Comparison of ENCODE assay signal across 1 cellular context in the genomic region with DNA sequence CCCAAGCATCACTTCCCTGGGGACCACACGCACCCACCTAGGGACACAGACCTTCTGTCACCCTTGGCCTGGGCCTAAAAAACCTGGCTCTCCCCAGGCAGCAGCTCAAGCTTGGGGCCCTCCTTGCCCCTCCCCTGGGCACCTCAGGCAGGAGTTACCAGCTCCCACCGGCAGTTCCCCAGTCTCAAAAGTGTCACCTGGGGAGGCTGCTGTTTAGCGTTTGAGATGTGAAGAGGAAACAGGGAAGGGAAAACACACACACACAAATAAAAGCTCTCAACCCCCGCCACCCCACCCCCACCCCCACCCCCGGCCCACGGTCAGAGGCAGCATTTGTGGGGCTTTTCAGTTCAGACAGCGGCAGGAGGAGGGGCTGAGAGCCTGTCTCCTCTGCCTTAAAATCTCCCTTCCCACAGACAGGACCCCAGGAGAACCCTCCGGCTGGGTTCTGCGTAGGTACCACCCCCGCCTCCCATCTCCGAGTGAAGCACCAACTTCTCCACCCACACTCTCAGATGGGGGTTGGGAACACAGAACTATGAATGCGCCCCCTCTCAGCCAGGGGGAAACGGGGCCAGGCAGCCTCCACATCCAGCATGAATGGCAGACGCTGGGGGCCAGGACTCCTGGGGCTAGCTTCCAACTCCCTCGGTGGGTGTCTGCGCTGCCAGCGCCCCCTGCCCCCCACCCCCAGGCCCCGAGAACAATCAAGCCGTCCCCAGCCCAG.
TF ChIP-seq lines count a peak whose summit lies in the region.

No MANE protein-coding gene starts in this region.

TF ChIP-seq in H1, 55 proteins besides CTCF, POLR2A, EP300 and RAD21:
- TF ChIP-seq HDAC2 (IDR thresholded peaks at IDR 0.05; ENCODE audit: borderline replicate concordance in 1 of 2, low read depth in 2 of 2, low read length in 2 of 2) (peak in 1 of 2 experiments; percentile 5; a peak in 1 of 4 replicates), EGR1 (IDR thresholded peaks at IDR 0.05; ENCODE audit: borderline replicate concordance, low read depth, low read length) (peak; percentile 21; the same call in 1 of the 2 replicates), KDM5A (IDR thresholded peaks at IDR 0.05; ENCODE audit: low read length) (no peak), CBX5 (IDR thresholded peaks at IDR 0.05; ENCODE audit: low read depth, low read length) (no peak)
TF ChIP-seq in H1: peak in this region for 2.
